28 cellular contexts compared by ENCODE assay signal in the genomic region with DNA sequence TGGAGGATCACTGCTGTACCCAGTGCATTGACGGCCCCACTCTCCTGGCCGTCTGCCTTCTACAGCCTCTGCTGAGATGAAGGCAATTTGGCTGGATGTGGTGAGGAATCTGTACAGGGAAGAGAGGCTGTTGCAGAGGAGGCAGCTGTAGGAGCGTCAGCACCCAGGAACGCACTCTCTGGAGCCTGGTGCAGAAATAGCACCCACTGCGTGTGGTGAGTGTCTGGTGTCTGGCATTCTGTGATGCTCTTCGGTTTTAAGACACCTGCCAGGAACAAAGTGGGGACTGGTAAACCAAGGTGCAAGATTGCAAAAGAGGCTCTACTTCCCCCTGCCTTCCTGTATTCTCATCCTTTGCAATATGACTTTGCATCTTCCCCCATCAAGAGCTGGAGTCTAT.
"Had no signal": no experiment of that assay in that cellular context is flagged by ENCODE, and none has a peak within 500 bp of the region (broad histone marks: within the 10 kb centered on the region; RNA-seq: fewer than 3 reads in every experiment).

No MANE protein-coding gene starts in this region.

- H3K27ac Mint-ChIP-seq: activated naive CD8-positive, alpha-beta T cell treated with anti-CD3 and anti-CD28 coated beads, Interleukin-2, amount 50 U/mL, for 24 hours; activated T-helper 1 cell treated with anti-CD3 and anti-CD28 coated beads, Interleukin-12 subunit alpha, Interleukin-12 subunit beta, Interleukin-2, Interleukin-4 antibody, amounts not matched to agents 30 ng/mL and 10 ng/mL and 1 ng/mL, durations not matched to agents 14 hours and 24 hours and 36 hours; stimulated activated effector memory CD8-positive, alpha-beta T cell treated with anti-CD3 and anti-CD28 coated beads, Interleukin-12 subunit alpha, Interleukin-12 subunit beta, amount 100 ng/mL, for 72 hours; stimulated activated naive CD8-positive, alpha-beta T cell treated with anti-CD3 and anti-CD28 coated beads, Interleukin-15, Interleukin-2, amounts not matched to agents 100 ng/mL and 50 ng/mL, for 24 hours; type B pancreatic cell had no signal

- DNase-seq: activated CD4-positive, alpha-beta T cell treated with anti-CD3 and anti-CD28 coated beads for 48 hours; activated CD4-positive, alpha-beta T cell treated with anti-CD3 and anti-CD28 coated beads, Interleukin-2, amount 50 U/mL, for 48 hours; activated CD8-positive, alpha-beta memory T cell treated with anti-CD3 and anti-CD28 coated beads, Interleukin-2, amount 50 U/mL, for 4 hours; activated gamma-delta T cell; activated naive CD8-positive, alpha-beta T cell treated with anti-CD3 and anti-CD28 coated beads, Interleukin-2, amount 50 U/mL, for 24 hours; activated T-cell treated with anti-CD3 and anti-CD28 coated beads, Interleukin-2, amount 50 U/mL, for 1 hour; amygdala; dermis blood vessel endothelial cell; effector CD8-positive, alpha-beta T cell; midbrain; ovary; retina; stimulated activated CD4-positive, alpha-beta T cell treated with anti-CD3 and anti-CD28 coated beads, Interleukin-4, amount 100 ng/mL, for 24 hours; WERI-Rb-1 had no signal

- H3K27me3 Mint-ChIP-seq: activated naive CD4-positive, alpha-beta T cell treated with anti-CD3 and anti-CD28 coated beads, Interleukin-2, amount 50 U/mL, for 24 hours had no signal

- H3K9me3 Mint-ChIP-seq: central memory CD8-positive, alpha-beta T cell; stimulated activated effector memory CD8-positive, alpha-beta T cell treated with anti-CD3 and anti-CD28 coated beads, Interleukin-12 subunit alpha, Interleukin-12 subunit beta, amount 100 ng/mL, for 72 hours; type B pancreatic cell had no signal

- H3K4me3 Mint-ChIP-seq: activated naive CD4-positive, alpha-beta T cell treated with anti-CD3 and anti-CD28 coated beads, Interleukin-2, amount 50 U/mL, for 24 hours; activated naive CD8-positive, alpha-beta T cell treated with anti-CD3 and anti-CD28 coated beads, Interleukin-2, amount 50 U/mL, for 24 hours; activated T-helper 1 cell treated with anti-CD3 and anti-CD28 coated beads, Interleukin-12 subunit alpha, Interleukin-12 subunit beta, Interleukin-2, Interleukin-4 antibody, amounts not matched to agents 30 ng/mL and 10 ng/mL and 1 ng/mL, durations not matched to agents 14 hours and 24 hours and 36 hours; central memory CD8-positive, alpha-beta T cell; naive thymus-derived CD8-positive, alpha-beta T cell; stimulated activated effector memory CD8-positive, alpha-beta T cell treated with anti-CD3 and anti-CD28 coated beads, Interleukin-12 subunit alpha, Interleukin-12 subunit beta, amount 100 ng/mL, for 72 hours; stimulated activated naive CD8-positive, alpha-beta T cell treated with anti-CD3 and anti-CD28 coated beads, Interleukin-15, Interleukin-2, amounts not matched to agents 100 ng/mL and 50 ng/mL, for 24 hours; type B pancreatic cell had no signal

- H3K9me3 ChIP-seq: ovary, prostate gland, thoracic aorta, vagina had no signal

- H3K4me1 ChIP-seq: vagina had no signal

- H3K36me3 Mint-ChIP-seq: stimulated activated effector memory CD8-positive, alpha-beta T cell treated with anti-CD3 and anti-CD28 coated beads, Interleukin-12 subunit alpha, Interleukin-12 subunit beta, amount 100 ng/mL, for 72 hours; type B pancreatic cell had no signal

- ATAC-seq: activated CD4-positive, CD25-positive, alpha-beta regulatory T cell treated with anti-CD3 and anti-CD28 coated beads, Interleukin-2, amount 50 U/mL, for 24 hours; activated naive CD8-positive, alpha-beta T cell treated with anti-CD3 and anti-CD28 coated beads, Interleukin-2, amount 50 U/mL, for 24 hours; left colon; naive thymus-derived CD8-positive, alpha-beta T cell; sciatic nerve; stimulated activated effector memory CD8-positive, alpha-beta T cell treated with anti-CD3 and anti-CD28 coated beads, Interleukin-12 subunit alpha, Interleukin-12 subunit beta, amount 100 ng/mL, for 72 hours had no signal

- H3K4me3 ChIP-seq: ovary, prostate gland, skin epidermis, thoracic aorta, vagina had no signal

- H3K27me3 ChIP-seq: ovary, vagina had no signal

- H3K36me3 ChIP-seq: ovary, prostate gland, thoracic aorta, vagina, WERI-Rb-1 had no signal

- H3K27ac ChIP-seq: ovary, prostate gland, skin epidermis, thoracic aorta, vagina, WERI-Rb-1 had no signal
